Comparison of ENCODE assay signal across 8 cellular contexts in the genomic region with DNA sequence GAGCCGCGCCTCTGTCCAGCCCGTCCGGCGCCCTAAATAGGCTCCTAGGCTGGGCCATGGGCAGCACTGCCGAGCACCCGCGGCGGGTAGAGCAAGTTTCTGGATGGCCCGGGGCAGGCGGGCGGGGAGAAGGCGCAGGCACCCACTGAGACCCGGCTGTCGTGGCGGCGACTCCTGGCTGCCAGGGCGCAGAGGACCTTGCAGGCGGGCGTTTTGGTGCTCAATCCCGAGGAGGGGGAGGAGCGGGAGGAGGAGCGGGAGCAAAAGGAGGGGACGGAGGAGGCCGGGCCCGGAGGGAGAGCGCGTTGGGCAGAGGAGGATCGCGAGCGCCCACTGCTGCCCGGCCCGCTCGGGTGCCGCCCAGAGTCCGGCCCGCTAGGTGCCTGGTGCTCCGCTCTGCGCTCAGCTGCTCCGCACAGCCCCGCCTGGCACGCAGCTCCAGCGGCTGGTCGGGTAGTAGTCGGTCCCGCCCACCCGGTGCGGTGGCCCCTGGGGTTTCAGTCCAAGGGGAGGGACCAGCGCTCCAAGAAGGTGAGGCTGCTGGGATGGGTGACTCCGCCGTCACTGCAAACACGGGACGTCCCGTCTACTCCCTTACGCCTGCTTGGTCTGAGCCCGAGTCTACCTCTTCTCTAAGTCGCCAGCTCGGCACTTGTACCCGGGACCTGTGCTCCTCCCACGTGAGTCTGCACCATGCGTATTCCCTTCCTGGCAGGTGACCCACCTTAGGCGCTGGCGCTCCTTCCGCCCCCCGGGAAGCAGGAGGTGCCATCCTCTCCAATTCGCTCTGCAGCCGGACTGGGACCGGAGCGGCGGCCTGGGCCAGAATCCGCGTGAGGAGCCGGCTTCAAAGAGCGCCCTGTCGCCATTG. TPM values are rescaled to one million over a fixed set of nuclear protein-coding genes. Genes with fewer than 3 reads are reported as not detected.
DNase-seq lines count a peak whose midpoint lies in the region; ATAC-seq and TF ChIP-seq lines count a peak whose summit lies in the region.

HS3ST1 (minus strand) TSS at position 194 of the 871 bp plus-strand sequence. CDS start 28,889 bp downstream, outside the sequence.

- TF ChIP-seq CTCF in brain (conservative IDR thresholded peaks at IDR 0.05) (peak; percentile 74 to 87), retinal pigment epithelial cell (conservative IDR thresholded peaks at IDR 0.05; ENCODE audit: low read depth, low read length) (peak; percentile 75), HFFc6 (IDR thresholded peaks at IDR 0.05) (no peak)

- H3K4me1 Mint-ChIP-seq in brain (peaks cover 25% of the 10 kb centered on the region), HFFc6 (ENCODE audit: low read depth) (no peaks in the 10 kb centered on the region)

- no peaks in the 10 kb centered on the region for H3K9me3 ChIP-seq in iPS-18a (ENCODE audit: control insufficient read depth, low read depth, low read length)

- no peaks in the 10 kb centered on the region for H3K4me1 ChIP-seq in iPS-18a (ENCODE audit: control insufficient read depth, low read depth, low read length)

- no peaks in the 10 kb centered on the region for H3K36me3 ChIP-seq in iPS-18a (ENCODE audit: control insufficient read depth, low read depth, low read length)

- H3K9me3 Mint-ChIP-seq in brain (no peaks in the 10 kb centered on the region), HFFc6 (peaks cover 8% of the 10 kb centered on the region; the same call in 1 of the 2 replicates)

- H3K36me3 Mint-ChIP-seq in brain (no peaks in the 10 kb centered on the region), HFFc6 (ENCODE audit: low read depth) (no peaks in the 10 kb centered on the region)

- H3K27ac Mint-ChIP-seq in brain (peak within 1 kb of the TSS; percentile 63 to 96 (median 86)), HFFc6 (no peak within 1 kb of the TSS)

- peaks cover 59% of the 10 kb centered on the region for H3K27me3 ChIP-seq in iPS-18a (ENCODE audit: control insufficient read depth, insufficient read depth, low read length)

- H3K9ac ChIP-seq in iPS-18a (ENCODE audit: low read length) = peak within 1 kb of the TSS; percentile 31

- peak within 1 kb of the TSS; percentile 86 to 98 (median 92) for H3K4me3 Mint-ChIP-seq in brain
- H3K4me3 Mint-ChIP-seq in HFFc6 = no peak within 1 kb of the TSS

- ATAC-seq in GM19455 (IDR thresholded peaks at IDR 0.05; ENCODE audit: unreplicated experiment) (peak; percentile 77), HG03520 (IDR thresholded peaks at IDR 0.05; ENCODE audit: unreplicated experiment) (peak; percentile 69)

- H3K27ac ChIP-seq in iPS-18a (ENCODE audit: low read length) = no peak within 1 kb of the TSS

- H3K4me3 ChIP-seq in iPS-18a (ENCODE audit: low read length) (peak within 1 kb of the TSS; percentile 67), retinal pigment epithelial cell (ENCODE audit: low read length) (peak within 1 kb of the TSS; percentile 86)

- peaks cover 59% of the 10 kb centered on the region for H3K27me3 Mint-ChIP-seq in brain
- H3K27me3 Mint-ChIP-seq in HFFc6 (ENCODE audit: insufficient read depth) = no peaks in the 10 kb centered on the region

- DNase-seq in COR-L47 (lab: John Stamatoyannopoulos, UW) = peak; percentile 29
- DNase-seq in NOMO-1 treated with DMSO at 0.1 percent for 48 hours (lab: John Stamatoyannopoulos, UW; ENCODE audit: unreplicated experiment) = peak; percentile 13
- DNase-seq in retinal pigment epithelial cell (ENCODE audit: low read depth) = no peak
- no peak for DNase-seq in HFFc6

RNA-seq across cellular contexts. Expression of gene HS3ST1, which starts in this region (rescaled TPM):
- 3.4 TPM for polyA plus RNA-seq in brain (ENCODE audit: insufficient read depth, low read depth, low replicate concordance)
- total RNA-seq in HFFc6 (2021; fragmentation: NEBNext Ultra II Directional; extraction: Animal tissue kit (Norgen Biotek cat#: 25700)) = not detected

Comparison
In these comparisons a context has a peak if more than half of its experiments do, and no peak if none do; other contexts are left out.
1. DNase-seq: peak in COR-L47 (single experiment) and NOMO-1 treated with DMSO at 0.1 percent for 48 hours (single experiment); none in retinal pigment epithelial cell (single experiment) and HFFc6 (single experiment).